In the genomic region with DNA sequence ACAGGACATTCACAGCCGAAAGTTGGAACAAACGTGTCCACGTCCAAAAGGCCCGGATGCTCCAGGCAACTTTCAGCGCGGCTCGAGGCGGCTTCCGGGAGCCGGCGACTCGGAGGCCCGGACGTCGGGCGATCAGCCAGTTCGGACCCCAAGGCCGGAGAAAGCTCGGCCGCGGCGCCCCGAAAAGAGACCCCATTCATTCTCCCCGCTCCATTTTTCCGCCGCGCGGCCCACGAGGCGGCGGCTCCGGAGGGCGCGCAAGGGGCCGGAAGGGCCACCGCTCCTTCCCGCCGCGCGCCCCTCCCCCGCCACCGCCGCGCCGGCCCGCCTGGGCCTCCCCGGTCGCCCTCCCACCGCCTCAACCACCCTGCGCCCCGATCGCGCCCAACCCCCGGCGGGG, we compare ENCODE assay signal across 7 cellular contexts.
DNase-seq lines count a peak whose midpoint lies in the region; ATAC-seq and TF ChIP-seq lines count a peak whose summit lies in the region.
"Not testable (repeated sequence)": the region's sequence is repeated elsewhere in the genome, so short reads cannot be mapped to it uniquely, and the experiment has no call there.

No MANE protein-coding gene starts in this region.

- H3K27me3 ChIP-seq in mammary epithelial cell (ENCODE audit: insufficient read depth, low read length); hepatocyte; osteoblast (ENCODE audit: insufficient read depth, low read length): not testable (repeated sequence)

- peak; percentile 4 for ATAC-seq in GM18868 (IDR thresholded peaks at IDR 0.05; ENCODE audit: unreplicated experiment)

- H3K4me1 ChIP-seq in HEK293 (ENCODE audit: control insufficient read depth, insufficient read depth, low read length); mammary epithelial cell (ENCODE audit: insufficient read depth, low read length); hepatocyte (ENCODE audit: insufficient read depth); osteoblast (ENCODE audit: insufficient read depth, low read length): not testable (repeated sequence)

- not testable (repeated sequence) for BruUV-seq in mammary epithelial cell (replicated peaks; lab: Mats Ljungman, UMichigan)

- not testable (repeated sequence) for H3K4me2 ChIP-seq in mammary epithelial cell (ENCODE audit: insufficient read depth, low read depth, low read length); hepatocyte; osteoblast (ENCODE audit: insufficient read depth, low read length)

- not testable (repeated sequence) for H3K36me3 ChIP-seq in HEK293 (ENCODE audit: control insufficient read depth in 2 of 2, insufficient read depth in 1 of 2, low read length in 2 of 2); mammary epithelial cell (ENCODE audit: insufficient read depth, low read length); hepatocyte (replicated peaks; ENCODE audit: insufficient read depth, low read depth); osteoblast (ENCODE audit: insufficient read depth, low read length)

- H3K9me2 ChIP-seq in hepatocyte (replicated peaks; ENCODE audit: insufficient read depth), result not testable (repeated sequence)

- H3K79me2 ChIP-seq in mammary epithelial cell (ENCODE audit: insufficient read depth, low read length), result peaks cover 14% of the 10 kb centered on the region
- H3K79me2 ChIP-seq in hepatocyte; osteoblast (ENCODE audit: insufficient read depth, low read length): not testable (repeated sequence)

- not testable (repeated sequence) for TF ChIP-seq CTCF in HEK293 (tag by site-specific recombination; IDR thresholded peaks at IDR 0.05); mammary epithelial cell (conservative IDR thresholded peaks at IDR 0.05 in 1 of 2, IDR thresholded peaks at IDR 0.05 in 1 of 2; ENCODE audit: extremely low read depth in 1 of 2, insufficient read depth in 1 of 2, low read depth in 1 of 2, low read length in 2 of 2); hepatocyte (IDR thresholded peaks at IDR 0.05; ENCODE audit: poor library complexity); osteoblast (IDR thresholded peaks at IDR 0.05; ENCODE audit: extremely low read depth, low read depth, low read length)

- peak overlapping the region; percentile 65 for H3K9ac ChIP-seq in mammary epithelial cell (ENCODE audit: insufficient read depth, low read length)

- H3K27ac ChIP-seq in HEK293 (ENCODE audit: extremely low read depth, low read depth, low read length); osteoblast (ENCODE audit: low read depth, low read length): not testable (repeated sequence)
- peak overlapping the region; percentile 69 for H3K27ac ChIP-seq in mammary epithelial cell (ENCODE audit: insufficient read depth, low read depth, low read length)
- H3K27ac ChIP-seq in hepatocyte, result peak overlapping the region; percentile 79

- in situ Hi-C loops in mammary epithelial cell (cut with MboI; ENCODE audit: low sequenced_read_pairs in 2 of 2), result not testable (repeated sequence)

- intact Hi-C loops in mammary epithelial cell (cut with micrococcal nuclease), result not testable (repeated sequence)

- dilution Hi-C loops in mammary epithelial cell (cut with HindIII; ENCODE audit: low sequenced_read_pairs), result not testable (repeated sequence)

- 0% methylated on average over 7 of the region's 55 CpGs for WGBS in mammary epithelial cell (ENCODE audit: low coverage, missing lambda C conversion rate)
- WGBS in hepatocyte (ENCODE audit: low lambda C conversion rate, missing lambda C conversion rate), result no CpG with 5 or more reads among the region's 55 CpGs

- CTCF ChIA-PET in HEK293 (lab: Yijun Ruan, JAX); mammary epithelial cell (lab: Charles Lee; ENCODE audit: low non-redundant PET): not testable (repeated sequence)

- H3K4me3 ChIP-seq in HEK293 (ENCODE audit: low read depth, low read length) (peak overlapping the region; percentile 58), mammary epithelial cell (replicated peaks in 1 of 3; ENCODE audit: insufficient read depth in 1 of 3, low read depth in 2 of 3, low read length in 3 of 3) (peak overlapping the region; percentile 42 to 64 (median 49)), osteoblast (ENCODE audit: insufficient read depth, low read length) (peak overlapping the region; percentile 37)
- H3K4me3 ChIP-seq in hepatocyte, result not testable (repeated sequence)

- not testable (repeated sequence) for H3K9me3 ChIP-seq in HEK293 (ENCODE audit: control insufficient read depth, insufficient read depth, low read depth, low read length); mammary epithelial cell (replicated peaks; ENCODE audit: insufficient read depth, low read length); hepatocyte (ENCODE audit: low read depth); osteoblast (ENCODE audit: low read depth, low read length)

- peak; percentile 0 for DNase-seq in HT-29 (ENCODE audit: low spot score)
- peak; percentile 1 to 18 for DNase-seq in activated CD4-positive, alpha-beta T cell treated with anti-CD3 and anti-CD28 coated beads for 4 hours
- DNase-seq in mammary epithelial cell; hepatocyte (ENCODE audit: low spot score); osteoblast (ENCODE audit: insufficient read length, low spot score, missing footprints): not testable (repeated sequence)

- POLR2A ChIA-PET in HEK293 (lab: Yijun Ruan, JAX), result not testable (repeated sequence)

- H4K20me1 ChIP-seq in mammary epithelial cell (ENCODE audit: insufficient read depth, low read length); hepatocyte (ENCODE audit: insufficient read depth, poor library complexity, severe bottlenecking); osteoblast (ENCODE audit: insufficient read depth, low read length): not testable (repeated sequence)

- H2AFZ ChIP-seq in mammary epithelial cell (ENCODE audit: low read depth, low read length); hepatocyte; osteoblast (ENCODE audit: low read length): not testable (repeated sequence)

TF ChIP-seq in HEK293, 187 proteins besides CTCF, POLR2A, EP300 and RAD21:
- peak; percentile 29; the same call in 1 of the 2 replicates for TF ChIP-seq ZNF335 (tag by site-specific recombination; conservative IDR thresholded peaks at IDR 0.05)
- TF ChIP-seq, protein P1, sequence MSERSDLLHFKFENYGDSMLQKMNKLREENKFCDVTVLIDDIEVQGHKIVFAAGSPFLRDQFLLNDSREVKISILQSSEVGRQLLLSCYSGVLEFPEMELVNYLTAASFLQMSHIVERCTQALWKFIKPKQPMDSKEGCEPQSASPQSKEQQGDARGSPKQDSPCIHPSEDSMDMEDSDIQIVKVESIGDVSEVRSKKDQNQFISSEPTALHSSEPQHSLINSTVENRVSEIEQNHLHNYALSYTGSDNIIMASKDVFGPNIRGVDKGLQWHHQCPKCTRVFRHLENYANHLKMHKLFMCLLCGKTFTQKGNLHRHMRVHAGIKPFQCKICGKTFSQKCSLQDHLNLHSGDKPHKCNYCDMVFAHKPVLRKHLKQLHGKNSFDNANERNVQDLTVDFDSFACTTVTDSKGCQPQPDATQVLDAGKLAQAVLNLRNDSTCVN (tag by site-specific recombination; optimal IDR thresholded peaks at IDR 0.05), result peak; percentile 53
